8 cellular contexts compared by ENCODE assay signal in genomic region chr1:34924759-34925555, GRCh38. TPM values are rescaled to one million over a fixed set of nuclear protein-coding genes. Genes with fewer than 3 reads are reported as not detected.
A peak's percentile ranks its signal among the peaks of the same experiment; 100 is the strongest.
DNase-seq lines count a peak whose midpoint lies in the region; ATAC-seq and TF ChIP-seq lines count a peak whose summit lies in the region.

No MANE protein-coding gene starts in this region.

- H3K36me3 Mint-ChIP-seq in activated CD4-positive, alpha-beta T cell treated with anti-CD3 and anti-CD28 coated beads for 36 hours (ENCODE audit: low read depth), result no peaks in the 10 kb centered on the region

- no peak overlapping the region for H3K4me3 Mint-ChIP-seq in activated CD4-positive, alpha-beta T cell treated with anti-CD3 and anti-CD28 coated beads for 36 hours

- H3K27me3 Mint-ChIP-seq in activated CD4-positive, alpha-beta T cell treated with anti-CD3 and anti-CD28 coated beads for 36 hours, result peaks cover 61% of the 10 kb centered on the region

- WGBS in thyroid gland, 2 donors, result 3 to 5% methylated on average over 14 to 16 of the region's 16 CpGs

- no peak for ATAC-seq in activated CD4-positive, alpha-beta T cell treated with anti-CD3 and anti-CD28 coated beads for 36 hours
- ATAC-seq in HG03196 (IDR thresholded peaks at IDR 0.05; ENCODE audit: unreplicated experiment), result no peak
- no peak for ATAC-seq in GM21528 (IDR thresholded peaks at IDR 0.05; ENCODE audit: low FRiP score, unreplicated experiment)

- in situ Hi-C loops in ACHN (cut with HindIII; ENCODE audit: low pct_ligation_motif_present, low pct_unique_long_range_greater_than_20kb, low sequenced_read_pairs), result no loop called here

- DNase-seq in ACHN (peak; percentile 65), HPDE6-E6E7 (ENCODE audit: extremely low spot score) (peak; percentile 81), mucosa of gallbladder (ENCODE audit: low spot score) (peak; percentile 78), thyroid gland (peak; percentile 50 to 79)
- peak; percentile 79 for DNase-seq in activated CD4-positive, alpha-beta T cell treated with anti-CD3 and anti-CD28 coated beads for 36 hours
- peak; percentile 19 for DNase-seq in effector CD4-positive, alpha-beta T cell

- intact Hi-C loops in activated CD4-positive, alpha-beta T cell treated with anti-CD3 and anti-CD28 coated beads for 36 hours (cut with DNase I, micrococcal nuclease), result no loop called here
- intact Hi-C loops in thyroid gland (cut with DNase I), result no loop called here

- no peaks in the 10 kb centered on the region for H3K9me3 Mint-ChIP-seq in activated CD4-positive, alpha-beta T cell treated with anti-CD3 and anti-CD28 coated beads for 36 hours (ENCODE audit: low read depth)

- CTCF ChIA-PET in activated CD4-positive, alpha-beta T cell treated with anti-CD3 and anti-CD28 coated beads for 36 hours (lab: Charles Lee), result interaction anchor here (0.7 to 1.5 kb wide), 4 partner anchors 9 to 61 kb away, joined by 3 to 5 read pairs (median 4); no protein-coding TSS in a partner anchor

- no peak overlapping the region for H3K27ac Mint-ChIP-seq in activated CD4-positive, alpha-beta T cell treated with anti-CD3 and anti-CD28 coated beads for 36 hours

- no peaks in the 10 kb centered on the region for H3K36me3 ChIP-seq in thyroid gland

- peaks cover 4 to 11% of the 10 kb centered on the region in 2 donors for H3K4me1 ChIP-seq in thyroid gland

- TF ChIP-seq CTCF in thyroid gland (IDR thresholded peaks at IDR 0.05), result no peak

- peaks cover 27% of the 10 kb centered on the region for H3K27me3 ChIP-seq in thyroid gland

- H3K27ac ChIP-seq in thyroid gland, result no peak overlapping the region

- no peak for TF ChIP-seq POLR2A in thyroid gland (IDR thresholded peaks at IDR 0.05)

- POLR2A ChIA-PET in activated CD4-positive, alpha-beta T cell treated with anti-CD3 and anti-CD28 coated beads for 36 hours (lab: Charles Lee), result no interaction called here

- peaks cover 7% of the 10 kb centered on the region for H3K4me1 Mint-ChIP-seq in activated CD4-positive, alpha-beta T cell treated with anti-CD3 and anti-CD28 coated beads for 36 hours

- H3K9me3 ChIP-seq in thyroid gland, result no peaks in the 10 kb centered on the region

- H3K4me3 ChIP-seq in thyroid gland (replicated peaks in 1 of 3), result no peak overlapping the region

RNA-seq across cellular contexts. Expression of gene DLGAP3, which starts 4.5 kb away (rescaled TPM):
- under 1 TPM; 0.63 to 0.66 TPM for total RNA-seq in activated CD4-positive, alpha-beta T cell treated with anti-CD3 and anti-CD28 coated beads for 36 hours
- total RNA-seq in mucosa of gallbladder (0.43 TPM), thyroid gland (under 1 TPM in 2 of 4 donors, not detected in 2; 0.22 to 0.67 TPM)

Comparison
In these comparisons a context has a peak if more than half of its experiments do, and no peak if none do; other contexts are left out.
1. DNase-seq: peak in every context shown above with its lines; median percentile 81 in HPDE6-E6E7; 79 in activated CD4-positive, alpha-beta T cell treated with anti-CD3 and anti-CD28 coated beads for 36 hours; 78 in mucosa of gallbladder; 65 in ACHN; 64 in thyroid gland; 19 in effector CD4-positive, alpha-beta T cell.